ENCODE assay signal across 8 cellular contexts in the genomic region with DNA sequence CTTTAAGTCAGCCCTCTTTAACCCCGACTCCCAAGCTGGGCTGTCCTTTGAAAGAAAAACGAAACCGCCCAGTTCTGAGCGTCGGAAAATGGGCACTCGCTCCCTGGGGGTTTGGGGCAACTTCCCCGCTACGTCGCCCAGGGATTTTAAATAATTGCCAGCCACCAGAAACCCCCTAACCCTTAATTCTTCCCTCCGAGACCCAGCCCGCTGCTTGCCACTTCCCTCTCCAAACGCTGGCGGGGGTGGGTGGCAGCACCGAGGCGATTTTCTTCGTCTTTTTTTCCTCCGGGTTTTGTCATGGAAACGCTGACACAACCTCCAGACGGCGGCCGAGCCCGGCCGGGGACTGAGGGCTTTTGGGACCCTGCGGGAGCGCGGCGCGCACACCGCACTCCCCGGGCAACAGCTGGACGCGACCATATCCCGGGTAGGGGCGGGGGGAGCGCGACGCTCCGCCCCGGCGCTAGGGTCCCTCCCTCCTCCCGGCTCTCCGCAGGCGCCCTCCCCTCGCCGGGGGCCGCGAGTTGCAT. TPM values are rescaled to one million over a fixed set of nuclear protein-coding genes. Genes with fewer than 3 reads are reported as not detected.
DNase-seq lines count a peak whose midpoint lies in the region; ATAC-seq and TF ChIP-seq lines count a peak whose summit lies in the region.

Gene CHST11, plus strand, starts transcription at position 532 of the 533 bp plus-strand sequence.

- TF ChIP-seq CTCF in AG10803 (conservative IDR thresholded peaks at IDR 0.05; ENCODE audit: low read length) (peak; percentile 37), left lung (IDR thresholded peaks at IDR 0.05) (peak; percentile 13 to 38)

- H3K4me3 ChIP-seq in AG10803 (ENCODE audit: low read length) (peak within 1 kb of the TSS; percentile 85), left lung (peak within 1 kb of the TSS; percentile 83 to 100)

- intact Hi-C loops in left lung (cut with DNase I) = no loop called here

- no peaks in the 10 kb centered on the region for H3K9me3 ChIP-seq in left lung

- H3K27me3 ChIP-seq in left lung = no peaks in the 10 kb centered on the region

- no peaks in the 10 kb centered on the region for H3K36me3 ChIP-seq in left lung

- ATAC-seq in GM19035 (IDR thresholded peaks at IDR 0.05; ENCODE audit: unreplicated experiment) = peak; percentile 72
- ATAC-seq in HG03354 (IDR thresholded peaks at IDR 0.05; ENCODE audit: poor library complexity, severe bottlenecking, unreplicated experiment) = peak; percentile 69
- peak; percentile 90 for ATAC-seq in left lung

- DNase-seq in AG10803 (ENCODE audit: low read depth) (peak; percentile 83), NCI-H526 treated with DMSO at 0.1 percent for 48 hours (lab: John Stamatoyannopoulos, UW) (peak; percentile 79), dermis blood vessel endothelial cell (peak; percentile 92), left lung (peak; percentile 93 to 95)
- peak; percentile 44 to 72 for DNase-seq in activated CD4-positive, alpha-beta T cell treated with anti-CD3 and anti-CD28 coated beads, Interleukin-2, amount 50 U/mL, for 24 hours (ENCODE audit: low read depth in 1 of 2, low spot score in 1 of 2)
- DNase-seq in stimulated activated CD4-positive, alpha-beta T cell treated with anti-CD3 and anti-CD28 coated beads, Interleukin-2, amount 100 ng/mL, for 24 hours = peak; percentile 75 to 79

- peak within 1 kb of the TSS; percentile 83 to 90 for H3K27ac ChIP-seq in left lung

- H3K4me1 ChIP-seq in left lung = peaks cover 0 to 40% of the 10 kb centered on the region in 2 donors

RNA-seq across cellular contexts. Expression of gene CHST11, which starts in this region (rescaled TPM):
- total RNA-seq in dermis blood vessel endothelial cell = 7.6 and 10.0 TPM in 2 replicates
- 10 to 100 TPM; 39.3 to 56.9 TPM for total RNA-seq in left lung

Comparison
In these comparisons a context has a peak if more than half of its experiments do, and no peak if none do; other contexts are left out.
1. Peak in every context shown above with its lines: DNase-seq, ATAC-seq, H3K4me3 ChIP-seq and H3K27ac ChIP-seq.